12 cellular contexts compared by ENCODE assay signal in the genomic region with DNA sequence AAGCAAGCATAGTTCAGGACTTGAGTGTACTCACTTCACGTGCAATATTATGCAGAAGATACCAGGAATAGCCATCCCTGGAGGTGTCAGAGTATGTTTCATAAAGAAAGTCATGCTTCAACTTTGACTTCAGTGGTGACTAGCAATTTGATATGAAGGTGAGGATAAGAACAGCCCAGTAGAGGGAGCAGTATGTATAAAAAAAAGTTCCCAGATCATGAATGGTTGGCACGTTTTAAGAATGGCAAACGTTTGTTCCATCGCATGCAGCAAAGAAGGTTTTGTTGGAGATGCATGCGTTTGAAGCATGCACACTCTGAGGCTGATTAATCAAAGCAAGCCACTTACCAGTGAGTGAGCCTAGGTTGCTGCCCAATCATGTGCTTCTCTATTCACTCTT. TPM values are rescaled to one million over a fixed set of nuclear protein-coding genes. Genes with fewer than 3 reads are reported as not detected.
DNase-seq lines count a peak whose midpoint lies in the region; ATAC-seq, FAIRE-seq and TF ChIP-seq lines count a peak whose summit lies in the region.
"Had no signal": no experiment of that assay in that cellular context is flagged by ENCODE, and none has a peak within 500 bp of the region (broad histone marks: within the 10 kb centered on the region; RNA-seq: fewer than 3 reads in every experiment).

No MANE protein-coding gene starts in this region.

- no peaks in the 10 kb centered on the region; the same call in 1 of the 2 replicates for H3K27me3 Mint-ChIP-seq in WTC11 (ENCODE audit: low read depth)
- H3K27me3 Mint-ChIP-seq: activated CD8-positive, alpha-beta T cell treated with anti-CD3 and anti-CD28 coated beads for 36 hours; CD4-positive, CD25-positive, alpha-beta regulatory T cell had no signal

- in situ Hi-C loops in HepG2 (cut with HindIII; ENCODE audit: extremely low pct_ligation_motif_present, low pct_unique_long_range_greater_than_20kb): no loop called here

- H4K20me1 ChIP-seq in HepG2 (ENCODE audit: insufficient read depth, low read length) (no peaks in the 10 kb centered on the region), OCI-LY1 (ENCODE audit: insufficient read depth, low read length) (no peaks in the 10 kb centered on the region)

- H3K27me3 ChIP-seq in liver (ENCODE audit: control insufficient read depth in 4 of 4, insufficient read depth in 4 of 4, low read length in 3 of 4) (peaks cover 0 to 6% (median 0%) of the 10 kb centered on the region in 4 donors), HepG2 (ENCODE audit: control insufficient read depth in 1 of 2, insufficient read depth in 2 of 2, low read length in 2 of 2) (no peaks in the 10 kb centered on the region), OCI-LY1 (ENCODE audit: insufficient read depth, low read length) (no peaks in the 10 kb centered on the region), psoas muscle (ENCODE audit: insufficient read depth in 3 of 3, low read length in 2 of 3) (no peaks in the 10 kb centered on the region)

- no peak for ATAC-seq in HepG2
- ATAC-seq in WTC11: no peak
- ATAC-seq in psoas muscle: no peak
- ATAC-seq: activated CD8-positive, alpha-beta T cell treated with anti-CD3 and anti-CD28 coated beads for 36 hours had no signal

- H3K27ac ChIP-seq in liver (ENCODE audit: low read depth in 1 of 2, low read length in 2 of 2): no peak overlapping the region
- no peak overlapping the region for H3K27ac ChIP-seq in HepG2 (ENCODE audit: extremely low read length, insufficient read depth, low read length)
- no peak overlapping the region for H3K27ac ChIP-seq in OCI-LY1 (ENCODE audit: low read depth, low read length, poor library complexity, severe bottlenecking)
- H3K27ac ChIP-seq in psoas muscle: no peak overlapping the region

- DNase-seq in HepG2 (ENCODE audit: low spot score) (no peak), fibroblast of the conjunctiva (ENCODE audit: low read depth) (peak; percentile 2), COR-L47 (lab: John Stamatoyannopoulos, UW) (no peak), WTC11 (ENCODE audit: low spot score) (no peak), lower leg skin (ENCODE audit: low spot score in 2 of 2) (no peak), psoas muscle (no peak)
- DNase-seq: activated CD8-positive, alpha-beta T cell treated with anti-CD3 and anti-CD28 coated beads for 36 hours; CD4-positive, CD25-positive, alpha-beta regulatory T cell had no signal

- no peaks in the 10 kb centered on the region for H3K36me3 ChIP-seq in liver (ENCODE audit: control insufficient read depth in 4 of 4, insufficient read depth in 3 of 4, low read depth in 1 of 4, low read length in 3 of 4)
- no peaks in the 10 kb centered on the region for H3K36me3 ChIP-seq in HepG2 (replicated peaks in 1 of 2; ENCODE audit: control insufficient read depth in 1 of 2, insufficient read depth in 2 of 2, low read length in 2 of 2)
- H3K36me3 ChIP-seq in OCI-LY1 (ENCODE audit: insufficient read depth, low read length): no peaks in the 10 kb centered on the region
- H3K36me3 ChIP-seq in psoas muscle (ENCODE audit: insufficient read depth in 1 of 2, low read depth in 1 of 2): no peaks in the 10 kb centered on the region

- WGBS in liver: 7% methylated on average over 5 of the region's 5 CpGs
- 3% methylated on average over 5 of the region's 5 CpGs for WGBS in HepG2 (ENCODE audit: low lambda C conversion rate)
- WGBS in lower leg skin, 2 donors: 10 to 13% methylated on average over 5 of the region's 5 CpGs
- 6 to 16% (median 9%) methylated on average over 5 of the region's 5 CpGs for WGBS in psoas muscle, 3 donors

- TF ChIP-seq POLR2A in HepG2 (IDR thresholded peaks at IDR 0.05; ENCODE audit: insufficient read depth in 1 of 2, low read depth in 2 of 2, low read length in 2 of 2) (no peak), lower leg skin (IDR thresholded peaks at IDR 0.05) (no peak)

- H3K9me2 ChIP-seq in OCI-LY1 (ENCODE audit: low read depth, low read length): no peaks in the 10 kb centered on the region

- H3K9ac ChIP-seq in liver (ENCODE audit: low read depth in 1 of 2, low read length in 2 of 2) (no peak overlapping the region), HepG2 (ENCODE audit: insufficient read depth, low read depth, low read length) (no peak overlapping the region), OCI-LY1 (ENCODE audit: low read length) (no peak overlapping the region)

- no peaks in the 10 kb centered on the region for H3K4me1 ChIP-seq in liver (ENCODE audit: control insufficient read depth in 4 of 4, insufficient read depth in 4 of 4, low read length in 3 of 4)
- H3K4me1 ChIP-seq in HepG2 (ENCODE audit: insufficient read depth, low read length): no peaks in the 10 kb centered on the region
- H3K4me1 ChIP-seq in OCI-LY1 (ENCODE audit: insufficient read depth, low read length, severe bottlenecking): no peaks in the 10 kb centered on the region
- no peaks in the 10 kb centered on the region for H3K4me1 ChIP-seq in psoas muscle

- TF ChIP-seq RAD21 in liver (IDR thresholded peaks at IDR 0.05) (peak; percentile 33 to 66), HepG2 (CRISPR knock-in tag; IDR thresholded peaks at IDR 0.05) (no peak)

- intact Hi-C loops in HepG2 (cut with micrococcal nuclease; ENCODE audit: unreplicated experiment) (loop anchor here (5.0 kb wide), 1 partner anchor 1523 kb away; no protein-coding TSS in a partner anchor), lower leg skin (cut with DNase I; ENCODE audit: low total_unique reads) (no loop called here), psoas muscle (cut with DNase I) (loop anchor here in 1 of 2 donors (5.0 kb wide), 1 partner anchor 1518 kb away; no protein-coding TSS in a partner anchor)

- peaks cover 24% of the 10 kb centered on the region for H3K36me3 Mint-ChIP-seq in WTC11
- H3K36me3 Mint-ChIP-seq: CD4-positive, CD25-positive, alpha-beta regulatory T cell had no signal

- FAIRE-seq in HepG2 (lab: Jason Lieb, UNC): no peak

- BruUV-seq in HepG2 (replicated peaks; lab: Mats Ljungman, UMichigan): no TSS peak

- H3K79me2 ChIP-seq in HepG2 (ENCODE audit: insufficient read depth, low read length) (no peaks in the 10 kb centered on the region), OCI-LY1 (ENCODE audit: insufficient read depth, low read length) (no peaks in the 10 kb centered on the region)

- H3K4me1 Mint-ChIP-seq in WTC11: no peaks in the 10 kb centered on the region
- H3K4me1 Mint-ChIP-seq: CD4-positive, CD25-positive, alpha-beta regulatory T cell had no signal

- no peak overlapping the region for H3K4me2 ChIP-seq in HepG2 (ENCODE audit: low read depth, low read length)
- no peak overlapping the region for H3K4me2 ChIP-seq in OCI-LY1 (ENCODE audit: low read length)

- TF ChIP-seq CTCF in liver (IDR thresholded peaks at IDR 0.05; ENCODE audit: low read depth, low read length, missing input control): peak; percentile 30
- no peak for TF ChIP-seq CTCF in HepG2 (CRISPR knock-in tag; IDR thresholded peaks at IDR 0.05)
- peak; percentile 33; the same call in 1 of the 2 replicates for TF ChIP-seq CTCF in OCI-LY1 (IDR thresholded peaks at IDR 0.05; ENCODE audit: low read length)
- TF ChIP-seq CTCF in WTC11 (IDR thresholded peaks at IDR 0.05): no peak
- TF ChIP-seq CTCF in lower leg skin (IDR thresholded peaks at IDR 0.05): no peak
- TF ChIP-seq CTCF in psoas muscle (IDR thresholded peaks at IDR 0.05): no peak

- H3K4me3 ChIP-seq in liver (ENCODE audit: low read depth in 1 of 3, low read length in 3 of 3): no peak overlapping the region
- no peak overlapping the region for H3K4me3 ChIP-seq in HepG2 (replicated peaks in 1 of 3; ENCODE audit: insufficient read depth in 1 of 3, low read depth in 2 of 3, low read length in 3 of 3)
- no peak overlapping the region for H3K4me3 ChIP-seq in OCI-LY1 (ENCODE audit: low read depth, low read length, poor library complexity, severe bottlenecking)
- no peak overlapping the region for H3K4me3 ChIP-seq in lower leg skin (ENCODE audit: low read depth, poor library complexity, severe bottlenecking)
- H3K4me3 ChIP-seq in psoas muscle: no peak overlapping the region

- H3K4me3 Mint-ChIP-seq in WTC11: no peak overlapping the region
- H3K4me3 Mint-ChIP-seq: activated CD8-positive, alpha-beta T cell treated with anti-CD3 and anti-CD28 coated beads for 36 hours; CD4-positive, CD25-positive, alpha-beta regulatory T cell had no signal

- peaks cover 41% of the 10 kb centered on the region for H3K9me3 Mint-ChIP-seq in WTC11

- H3F3A ChIP-seq in OCI-LY1 (ENCODE audit: insufficient read depth, low read length): no peaks in the 10 kb centered on the region

- H3K9me3 ChIP-seq in liver (ENCODE audit: control insufficient read depth in 4 of 4, low read length in 3 of 4) (no peaks in the 10 kb centered on the region), HepG2 (ENCODE audit: low read length) (no peaks in the 10 kb centered on the region), OCI-LY1 (ENCODE audit: low read length) (no peaks in the 10 kb centered on the region), psoas muscle (no peaks in the 10 kb centered on the region)

- no peak overlapping the region for H2AFZ ChIP-seq in HepG2 (ENCODE audit: low read length)
- no peak overlapping the region for H2AFZ ChIP-seq in OCI-LY1 (ENCODE audit: low read length)

- POLR2A ChIA-PET in HepG2 (lab: Yijun Ruan, JAX): no interaction called here
- POLR2A ChIA-PET in WTC11 (lab: Charles Lee): no interaction called here

- H3K27ac Mint-ChIP-seq in WTC11: no peak overlapping the region
- H3K27ac Mint-ChIP-seq: activated CD8-positive, alpha-beta T cell treated with anti-CD3 and anti-CD28 coated beads for 36 hours; CD4-positive, CD25-positive, alpha-beta regulatory T cell had no signal

- TF ChIP-seq EP300 in HepG2 (IDR thresholded peaks at IDR 0.05; ENCODE audit: low read depth in 2 of 2, low read length in 2 of 2): no peak
- no peak for TF ChIP-seq EP300 in HepG2 (CRISPR knock-in tag; IDR thresholded peaks at IDR 0.05; ENCODE audit: borderline replicate concordance)

- CTCF ChIA-PET in HepG2 (lab: Yijun Ruan, JAX; ENCODE audit: low intra/inter-chr PET ratio, low total read pairs) (no interaction called here), WTC11 (lab: Charles Lee) (no interaction called here)

RNA-seq across cellular contexts. Expression of a gene that starts 33.5 kb away (rescaled TPM):
- total RNA-seq in liver: under 1 TPM; 0.08 to 0.28 TPM
- polyA plus RNA-seq in liver: under 1 TPM in 1 of 2 donors, not detected in 1; 0.03 TPM
- total RNA-seq in HepG2 (2016; rRNA removed; fragmentation: Illumina TruSeq; extraction: Trizol): not detected in 2 replicates
- total RNA-seq in HepG2 (2016; cell fraction: cytosol; rRNA removed; fragmentation: Illumina TruSeq; extraction: Trizol; ENCODE audit: low read depth): not detected in 2 replicates
- total RNA-seq in HepG2 (2016; cell fraction: insoluble cytoplasmic fraction; rRNA removed; fragmentation: Illumina TruSeq; extraction: Trizol): not detected in 2 replicates
- total RNA-seq in HepG2 (2016; cell fraction: membrane; rRNA removed; fragmentation: Illumina TruSeq; extraction: Trizol): not detected in 2 replicates
- not detected in 2 replicates for total RNA-seq in HepG2 (2016; cell fraction: nucleus; rRNA removed; fragmentation: Illumina TruSeq; extraction: Trizol)
- not detected in 2 replicates for polyA plus RNA-seq in HepG2 (2011; rRNA removed)
- polyA plus RNA-seq in HepG2 (2011; cell fraction: cytosol; rRNA removed): not detected in 2 replicates
- polyA plus RNA-seq in HepG2 (2011; cell fraction: nucleus; rRNA removed): not detected in 2 replicates
- not detected in 2 replicates for polyA plus RNA-seq in HepG2 (2012)
- not detected in 2 replicates for polyA plus RNA-seq in HepG2 (2016; cell fraction: cytosol; fragmentation: Illumina TruSeq; extraction: Trizol; ENCODE audit: low read depth)
- polyA plus RNA-seq in HepG2 (2016; cell fraction: insoluble cytoplasmic fraction; fragmentation: Illumina TruSeq; extraction: Trizol; ENCODE audit: low read depth): not detected in 2 replicates
- not detected in 2 replicates for polyA plus RNA-seq in HepG2 (2016; cell fraction: membrane; fragmentation: Illumina TruSeq; extraction: Trizol; ENCODE audit: low read depth)
- polyA plus RNA-seq in HepG2 (2016; cell fraction: nucleus; fragmentation: Illumina TruSeq; extraction: Trizol; ENCODE audit: insufficient read depth, low read depth): not detected in 2 replicates
- 7.2 TPM in 1 of 2 replicates, not detected in the other for polyA minus RNA-seq in HepG2 (2011; rRNA and poly(A)+ RNA removed; ENCODE audit: low replicate concordance)
- 0.10 TPM in 1 of 2 replicates, not detected in the other for polyA minus RNA-seq in HepG2 (2011; cell fraction: cytosol; rRNA and poly(A)+ RNA removed)
- not detected in 2 replicates for polyA minus RNA-seq in HepG2 (2011; cell fraction: nucleus; rRNA and poly(A)+ RNA removed)
- not detected in 3 replicates for total RNA-seq in WTC11 (2021)
- 1 to 10 TPM; 1.8 to 5.1 (median 3.5) TPM for total RNA-seq in lower leg skin
- 10 to 100 TPM; 12.9 to 39.2 (median 14.3) TPM for total RNA-seq in psoas muscle
- 10 to 100 TPM in 1 of 3 donors, 1 to 10 TPM in 1, under 1 TPM in 1; 0.13 to 31.5 (median 8.6) TPM for polyA plus RNA-seq in psoas muscle
- total RNA-seq: activated CD8-positive, alpha-beta T cell treated with anti-CD3 and anti-CD28 coated beads for 36 hours; CD4-positive, CD25-positive, alpha-beta regulatory T cell had no signal
- polyA plus RNA-seq: CD4-positive, CD25-positive, alpha-beta regulatory T cell had no signal

RNA-seq across cellular contexts. Expression of a gene that starts 51.2 kb away (rescaled TPM):
- total RNA-seq in liver: not detected
- not detected for polyA plus RNA-seq in liver
- total RNA-seq in HepG2 (2016; rRNA removed; fragmentation: Illumina TruSeq; extraction: Trizol): not detected in 2 replicates
- not detected in 2 replicates for total RNA-seq in HepG2 (2016; cell fraction: cytosol; rRNA removed; fragmentation: Illumina TruSeq; extraction: Trizol; ENCODE audit: low read depth)
- not detected in 2 replicates for total RNA-seq in HepG2 (2016; cell fraction: insoluble cytoplasmic fraction; rRNA removed; fragmentation: Illumina TruSeq; extraction: Trizol)
- total RNA-seq in HepG2 (2016; cell fraction: membrane; rRNA removed; fragmentation: Illumina TruSeq; extraction: Trizol): not detected in 2 replicates
- total RNA-seq in HepG2 (2016; cell fraction: nucleus; rRNA removed; fragmentation: Illumina TruSeq; extraction: Trizol): not detected in 2 replicates
- polyA plus RNA-seq in HepG2 (2011; rRNA removed): not detected in 2 replicates
- polyA plus RNA-seq in HepG2 (2011; cell fraction: cytosol; rRNA removed): not detected in 2 replicates
- not detected in 2 replicates for polyA plus RNA-seq in HepG2 (2011; cell fraction: nucleus; rRNA removed)
- not detected in 2 replicates for polyA plus RNA-seq in HepG2 (2012)
- polyA plus RNA-seq in HepG2 (2016; cell fraction: cytosol; fragmentation: Illumina TruSeq; extraction: Trizol; ENCODE audit: low read depth): not detected in 2 replicates
- not detected in 2 replicates for polyA plus RNA-seq in HepG2 (2016; cell fraction: insoluble cytoplasmic fraction; fragmentation: Illumina TruSeq; extraction: Trizol; ENCODE audit: low read depth)
- not detected in 2 replicates for polyA plus RNA-seq in HepG2 (2016; cell fraction: membrane; fragmentation: Illumina TruSeq; extraction: Trizol; ENCODE audit: low read depth)
- polyA plus RNA-seq in HepG2 (2016; cell fraction: nucleus; fragmentation: Illumina TruSeq; extraction: Trizol; ENCODE audit: insufficient read depth, low read depth): not detected in 2 replicates
- polyA minus RNA-seq in HepG2 (2011; rRNA and poly(A)+ RNA removed; ENCODE audit: low replicate concordance): not detected in 2 replicates
- polyA minus RNA-seq in HepG2 (2011; cell fraction: cytosol; rRNA and poly(A)+ RNA removed): not detected in 2 replicates
- not detected in 2 replicates for polyA minus RNA-seq in HepG2 (2011; cell fraction: nucleus; rRNA and poly(A)+ RNA removed)
- total RNA-seq in WTC11 (2021): not detected in 3 replicates
- not detected for total RNA-seq in lower leg skin
- total RNA-seq in psoas muscle: not detected
- polyA plus RNA-seq in psoas muscle: not detected
- total RNA-seq: activated CD8-positive, alpha-beta T cell treated with anti-CD3 and anti-CD28 coated beads for 36 hours; CD4-positive, CD25-positive, alpha-beta regulatory T cell; lung microvascular endothelial cell; skeletal muscle tissue had no signal
- polyA plus RNA-seq: CD4-positive, CD25-positive, alpha-beta regulatory T cell had no signal

Comparison
In these comparisons a context has a peak if more than half of its experiments do, and no peak if none do; other contexts are left out.
1. CTCF ChIP-seq: peak in liver (single experiment) and OCI-LY1 (single experiment); none in HepG2 (single experiment), WTC11 (single experiment), lower leg skin (0 of 3) and psoas muscle (single experiment).